Comparison of ENCODE assay signal across 6 cellular contexts in genomic region chr1:221525749-221526148, GRCh38.
"Had no signal": no experiment of that assay in that cellular context is flagged by ENCODE, and none has a peak within 500 bp of the region (broad histone marks: within the 10 kb centered on the region; RNA-seq: fewer than 3 reads in every experiment).

No MANE protein-coding gene starts in this region.

- H3K4me3 Mint-ChIP-seq: IgD-negative memory B cell had no signal

- H3K27ac ChIP-seq: HL-60 had no signal

- H3K36me3 Mint-ChIP-seq: IgD-negative memory B cell had no signal

- H3K27ac Mint-ChIP-seq: IgD-negative memory B cell had no signal

- DNase-seq: IMR-90, KBM-7 had no signal

- FAIRE-seq: HTR-8/SVneo had no signal

- ATAC-seq: K562 had no signal

- H3K9me3 Mint-ChIP-seq: IgD-negative memory B cell had no signal

- H3K4me3 ChIP-seq: K562 had no signal
